17 cellular contexts compared by ENCODE assay signal in genomic region chr2:241568738-241569137, GRCh38. TPM values are rescaled to one million over a fixed set of nuclear protein-coding genes. Genes with fewer than 3 reads are reported as not detected.
DNase-seq lines count a peak whose midpoint lies in the region; ATAC-seq and TF ChIP-seq lines count a peak whose summit lies in the region.
"Had no signal": no experiment of that assay in that cellular context is flagged by ENCODE, and none has a peak within 500 bp of the region (broad histone marks: within the 10 kb centered on the region; RNA-seq: fewer than 3 reads in every experiment).

No MANE protein-coding gene starts in this region.

- H3K79me2 ChIP-seq in osteoblast (ENCODE audit: insufficient read depth, low read length) (peaks cover 33% of the 10 kb centered on the region), Karpas-422 (ENCODE audit: low read length) (no peaks in the 10 kb centered on the region)

- CTCF ChIA-PET in naive thymus-derived CD4-positive, alpha-beta T cell (lab: Charles Lee): no interaction called here

- H3K27me3 ChIP-seq in RWPE2 (ENCODE audit: insufficient read depth, poor library complexity, severe bottlenecking): no peaks in the 10 kb centered on the region
- no peaks in the 10 kb centered on the region for H3K27me3 ChIP-seq in osteoblast (ENCODE audit: insufficient read depth, low read length)
- H3K27me3 ChIP-seq in Karpas-422 (ENCODE audit: low read length): no peaks in the 10 kb centered on the region
- no peaks in the 10 kb centered on the region for H3K27me3 ChIP-seq in naive thymus-derived CD4-positive, alpha-beta T cell (ENCODE audit: control insufficient read depth in 2 of 2, insufficient read depth in 2 of 2, low read length in 2 of 2)

- no peaks in the 10 kb centered on the region for H3K9me3 ChIP-seq in RWPE2 (ENCODE audit: severe bottlenecking)
- H3K9me3 ChIP-seq in osteoblast (ENCODE audit: low read depth, low read length): no peaks in the 10 kb centered on the region
- no peaks in the 10 kb centered on the region for H3K9me3 ChIP-seq in Karpas-422 (ENCODE audit: low read length)
- H3K9me3 ChIP-seq in naive thymus-derived CD4-positive, alpha-beta T cell (ENCODE audit: control insufficient read depth in 2 of 3, low read length in 3 of 3): no peaks in the 10 kb centered on the region

- no peaks in the 10 kb centered on the region for H3K9me2 ChIP-seq in Karpas-422 (replicated peaks; ENCODE audit: insufficient read depth, low read length)

- H3K36me3 ChIP-seq in RWPE2 (ENCODE audit: low read depth): peaks cover 10% of the 10 kb centered on the region
- peaks cover 17% of the 10 kb centered on the region for H3K36me3 ChIP-seq in osteoblast (ENCODE audit: insufficient read depth, low read length)
- H3K36me3 ChIP-seq in Karpas-422 (ENCODE audit: insufficient read depth, low read length): no peaks in the 10 kb centered on the region; the same call in 1 of the 2 replicates
- no peaks in the 10 kb centered on the region for H3K36me3 ChIP-seq in naive thymus-derived CD4-positive, alpha-beta T cell (ENCODE audit: control insufficient read depth in 2 of 3, insufficient read depth in 3 of 3, low read length in 3 of 3)

- H2AFZ ChIP-seq in osteoblast (ENCODE audit: low read length) (no peak overlapping the region), Karpas-422 (ENCODE audit: low read length) (no peak overlapping the region)
- H2AFZ ChIP-seq: GM23338 had no signal

- H4K20me1 ChIP-seq in osteoblast (ENCODE audit: insufficient read depth, low read length) (peaks cover 46% of the 10 kb centered on the region), Karpas-422 (ENCODE audit: insufficient read depth, low read depth, low read length) (no peaks in the 10 kb centered on the region)

- H3K4me3 ChIP-seq in RWPE2 (ENCODE audit: severe bottlenecking): no peak overlapping the region
- H3K4me3 ChIP-seq in osteoblast (ENCODE audit: insufficient read depth, low read length): no peak overlapping the region
- H3K4me3 ChIP-seq in Karpas-422 (ENCODE audit: low read length): no peak overlapping the region
- H3K4me3 ChIP-seq in naive thymus-derived CD4-positive, alpha-beta T cell (ENCODE audit: low read length): no peak overlapping the region
- H3K4me3 ChIP-seq: GM23338 had no signal

- H3K27ac ChIP-seq in RWPE2 (ENCODE audit: poor library complexity, severe bottlenecking) (no peak overlapping the region), osteoblast (ENCODE audit: low read depth, low read length) (no peak overlapping the region), Karpas-422 (ENCODE audit: low read length) (no peak overlapping the region)
- no peak overlapping the region for H3K27ac ChIP-seq in naive thymus-derived CD4-positive, alpha-beta T cell (ENCODE audit: low read depth, low read length)
- H3K27ac ChIP-seq: KMS-11 had no signal

- no peak for ATAC-seq in RWPE2 (ENCODE audit: low read depth)
- no peak for ATAC-seq in HG03521 (IDR thresholded peaks at IDR 0.05; ENCODE audit: unreplicated experiment)
- ATAC-seq in natural killer cell treated with Interleukin-12 subunit alpha and Interleukin-12 subunit beta and Interleukin-15 and Interleukin-18, amount 100 ng/mL, for 72 hours: no peak
- ATAC-seq in naive thymus-derived CD4-positive, alpha-beta T cell: no peak
- ATAC-seq: GM23338 had no signal

- no peaks in the 10 kb centered on the region for H3K36me3 Mint-ChIP-seq in natural killer cell treated with Interleukin-12 subunit alpha and Interleukin-12 subunit beta and Interleukin-15 and Interleukin-18, amount 100 ng/mL, for 72 hours
- peaks cover 0 to 3% (median 0%) of the 10 kb centered on the region in 5 donors for H3K36me3 Mint-ChIP-seq in naive thymus-derived CD4-positive, alpha-beta T cell

- no peak overlapping the region for H3K4me2 ChIP-seq in osteoblast (ENCODE audit: insufficient read depth, low read length)
- H3K4me2 ChIP-seq in Karpas-422 (ENCODE audit: low read depth, low read length, poor library complexity, severe bottlenecking): no peak overlapping the region
- H3K4me2 ChIP-seq: GM23338, KMS-11 had no signal

- no peak overlapping the region for H3K4me3 Mint-ChIP-seq in natural killer cell treated with Interleukin-12 subunit alpha and Interleukin-12 subunit beta and Interleukin-15 and Interleukin-18, amount 100 ng/mL, for 72 hours
- no peak overlapping the region for H3K4me3 Mint-ChIP-seq in naive thymus-derived CD4-positive, alpha-beta T cell
- H3K4me3 Mint-ChIP-seq: CD8-positive, alpha-beta memory T cell; GM23338 had no signal

- H3K27me3 Mint-ChIP-seq in natural killer cell treated with Interleukin-12 subunit alpha and Interleukin-12 subunit beta and Interleukin-15 and Interleukin-18, amount 100 ng/mL, for 72 hours: no peaks in the 10 kb centered on the region
- no peaks in the 10 kb centered on the region for H3K27me3 Mint-ChIP-seq in naive thymus-derived CD4-positive, alpha-beta T cell
- H3K27me3 Mint-ChIP-seq: CD8-positive, alpha-beta memory T cell had no signal

- POLR2A ChIA-PET in naive thymus-derived CD4-positive, alpha-beta T cell (lab: Charles Lee): no interaction called here

- peaks cover 2 to 6% of the 10 kb centered on the region in 2 donors for H3K4me1 Mint-ChIP-seq in natural killer cell treated with Interleukin-12 subunit alpha and Interleukin-12 subunit beta and Interleukin-15 and Interleukin-18, amount 100 ng/mL, for 72 hours (ENCODE audit: low read depth in 2 of 2)
- no peaks in the 10 kb centered on the region for H3K4me1 Mint-ChIP-seq in naive thymus-derived CD4-positive, alpha-beta T cell
- H3K4me1 Mint-ChIP-seq: GM23338 had no signal

- H3K27ac Mint-ChIP-seq in natural killer cell treated with Interleukin-12 subunit alpha and Interleukin-12 subunit beta and Interleukin-15 and Interleukin-18, amount 100 ng/mL, for 72 hours: no peak overlapping the region
- H3K27ac Mint-ChIP-seq in naive thymus-derived CD4-positive, alpha-beta T cell: no peak overlapping the region
- H3K27ac Mint-ChIP-seq: CD8-positive, alpha-beta memory T cell; GM23338 had no signal

- peak; percentile 17 for DNase-seq in NCI-H1436 (lab: John Stamatoyannopoulos, UW)
- no peak for DNase-seq in NCI-H1436 treated with DMSO at 0.1 percent for 48 hours (lab: John Stamatoyannopoulos, UW)
- peak; percentile 10 for DNase-seq in RWPE2 (ENCODE audit: low spot score)
- DNase-seq in osteoblast (ENCODE audit: insufficient read length, low spot score, missing footprints): peak; percentile 34
- DNase-seq in Karpas-422: no peak
- DNase-seq in natural killer cell treated with Interleukin-12 subunit alpha and Interleukin-12 subunit beta and Interleukin-15 and Interleukin-18, amount 100 ng/mL, for 72 hours (ENCODE audit: low spot score): no peak
- DNase-seq in naive thymus-derived CD4-positive, alpha-beta T cell: no peak
- DNase-seq: 8988T, NCI-H1105 treated with DMSO at 0.1 percent for 48 hours, NCI-H187 treated with DMSO at 0.1 percent for 48 hours, NCI-H2171 treated with DMSO at 0.1 percent for 48 hours, NCI-H510A treated with DMSO at 0.1 percent for 48 hours, NCI-H82 had no signal

- no peaks in the 10 kb centered on the region for H3K4me1 ChIP-seq in RWPE2 (ENCODE audit: insufficient read depth, poor library complexity, severe bottlenecking)
- no peaks in the 10 kb centered on the region for H3K4me1 ChIP-seq in osteoblast (ENCODE audit: insufficient read depth, low read length)
- peaks cover 5% of the 10 kb centered on the region; the same call in 1 of the 2 replicates for H3K4me1 ChIP-seq in Karpas-422 (ENCODE audit: low read length)
- H3K4me1 ChIP-seq in naive thymus-derived CD4-positive, alpha-beta T cell (ENCODE audit: control insufficient read depth in 2 of 2, insufficient read depth in 2 of 2, low read length in 2 of 2): no peaks in the 10 kb centered on the region

- TF ChIP-seq CTCF in RWPE2 (IDR thresholded peaks at IDR 0.05; ENCODE audit: poor library complexity, severe bottlenecking) (no peak), osteoblast (IDR thresholded peaks at IDR 0.05; ENCODE audit: extremely low read depth, low read depth, low read length) (no peak)

- H3K9ac ChIP-seq in Karpas-422 (ENCODE audit: low read length): no peak overlapping the region
- H3K9ac ChIP-seq: KMS-11 had no signal

- no peaks in the 10 kb centered on the region for H3K9me3 Mint-ChIP-seq in natural killer cell treated with Interleukin-12 subunit alpha and Interleukin-12 subunit beta and Interleukin-15 and Interleukin-18, amount 100 ng/mL, for 72 hours
- no peaks in the 10 kb centered on the region for H3K9me3 Mint-ChIP-seq in naive thymus-derived CD4-positive, alpha-beta T cell
- H3K9me3 Mint-ChIP-seq: CD8-positive, alpha-beta memory T cell; GM23338 had no signal

- intact Hi-C loops in naive thymus-derived CD4-positive, alpha-beta T cell (cut with micrococcal nuclease): no loop called here

RNA-seq across cellular contexts. Expression of gene BOK, which starts 10.2 kb away (rescaled TPM):
- 33.3 and 41.3 TPM in 2 replicates for total RNA-seq in osteoblast
- total RNA-seq in Karpas-422 (2014; rRNA removed; shearing (Covaris generic); ENCODE audit: low replicate concordance): not detected in 2 replicates
- 1 to 10 TPM; 1.0 to 2.2 TPM for total RNA-seq in natural killer cell treated with Interleukin-12 subunit alpha and Interleukin-12 subunit beta and Interleukin-15 and Interleukin-18, amount 100 ng/mL, for 72 hours
- 1 to 10 TPM in 1 of 5 experiments, not detected in 4; 1.3 TPM for total RNA-seq in naive thymus-derived CD4-positive, alpha-beta T cell
- under 1 TPM in 1 of 2 donors, not detected in 1; 0.11 TPM for polyA plus RNA-seq in naive thymus-derived CD4-positive, alpha-beta T cell
- total RNA-seq: CD8-positive, alpha-beta memory T cell had no signal
- polyA plus RNA-seq: CD8-positive, alpha-beta memory T cell had no signal

Comparison
In these comparisons a context has a peak if more than half of its experiments do, and no peak if none do; other contexts are left out.
1. DNase-seq: peak in NCI-H1436 (single experiment), RWPE2 (single experiment) and osteoblast (single experiment); none in NCI-H1436 treated with DMSO at 0.1 percent for 48 hours (single experiment), Karpas-422 (single experiment), natural killer cell treated with Interleukin-12 subunit alpha and Interleukin-12 subunit beta and Interleukin-15 and Interleukin-18, amount 100 ng/mL, for 72 hours (single experiment) and naive thymus-derived CD4-positive, alpha-beta T cell (0 of 9).
2. RNA of gene BOK, which starts 10.2 kb away (total RNA-seq): 33.3 to 41.3 TPM in osteoblast; 1.0 to 2.2 TPM in natural killer cell treated with Interleukin-12 subunit alpha and Interleukin-12 subunit beta and Interleukin-15 and Interleukin-18, amount 100 ng/mL, for 72 hours, not detected in Karpas-422 and 1.3 TPM in naive thymus-derived CD4-positive, alpha-beta T cell; every median in the first group is over 10 times any median in the second.